ENCODE assay signal across 19 cellular contexts in genomic region chr12:15163577-15163976, GRCh38. TPM values are rescaled to one million over a fixed set of nuclear protein-coding genes. Genes with fewer than 3 reads are reported as not detected.
DNase-seq lines count a peak whose midpoint lies in the region; ATAC-seq and TF ChIP-seq lines count a peak whose summit lies in the region.
"Had no signal": no experiment of that assay in that cellular context is flagged by ENCODE, and none has a peak within 500 bp of the region (broad histone marks: within the 10 kb centered on the region; RNA-seq: fewer than 3 reads in every experiment).

No MANE protein-coding gene starts in this region.

- H3K9me3 Mint-ChIP-seq in CD14-positive monocyte = no peaks in the 10 kb centered on the region
- H3K9me3 Mint-ChIP-seq: activated T-helper 1 cell treated with anti-CD3 and anti-CD28 coated beads, Interleukin-12 subunit alpha, Interleukin-12 subunit beta, Interleukin-2, Interleukin-4 antibody, amounts not matched to agents 30 ng/mL and 10 ng/mL and 1 ng/mL, durations not matched to agents 14 hours and 24 hours and 36 hours; naive B cell; stimulated activated naive CD8-positive, alpha-beta T cell treated with anti-CD3 and anti-CD28 coated beads, Interleukin-15, Interleukin-2, amounts not matched to agents 100 ng/mL and 50 ng/mL, for 24 hours had no signal

- no peaks in the 10 kb centered on the region for H3K36me3 ChIP-seq in BLaER1
- H3K36me3 ChIP-seq in fibroblast of lung (ENCODE audit: control insufficient read depth, insufficient read depth, low read length) = no peaks in the 10 kb centered on the region
- H3K36me3 ChIP-seq in sigmoid colon = no peaks in the 10 kb centered on the region
- H3K36me3 ChIP-seq in Karpas-422 (ENCODE audit: insufficient read depth, low read length) = no peaks in the 10 kb centered on the region

- TF ChIP-seq EP300 in sigmoid colon (IDR thresholded peaks at IDR 0.05) = no peak

- H2AFZ ChIP-seq in fibroblast of lung (ENCODE audit: low read length) = no peak overlapping the region
- no peak overlapping the region for H2AFZ ChIP-seq in Karpas-422 (ENCODE audit: low read length)
- H2AFZ ChIP-seq: PC-9 had no signal

- H3K4me3 Mint-ChIP-seq in CD14-positive monocyte = no peak overlapping the region
- H3K4me3 Mint-ChIP-seq: activated CD8-positive, alpha-beta T cell treated with anti-CD3 and anti-CD28 coated beads, Interleukin-2, amount 10 ng/mL, durations not matched to agents 7 days and 5 days; activated T-helper 1 cell treated with anti-CD3 and anti-CD28 coated beads, Interleukin-12 subunit alpha, Interleukin-12 subunit beta, Interleukin-2, Interleukin-4 antibody, amounts not matched to agents 30 ng/mL and 10 ng/mL and 1 ng/mL, durations not matched to agents 14 hours and 24 hours and 36 hours; naive B cell; stimulated activated naive CD8-positive, alpha-beta T cell treated with anti-CD3 and anti-CD28 coated beads, Interleukin-15, Interleukin-2, amounts not matched to agents 100 ng/mL and 50 ng/mL, for 24 hours had no signal

- H3K4me1 Mint-ChIP-seq in CD14-positive monocyte = no peaks in the 10 kb centered on the region
- H3K4me1 Mint-ChIP-seq: naive B cell had no signal

- 80 to 83% methylated on average over 4 of the region's 4 CpGs for WGBS in sigmoid colon, 2 donors

- H3K27ac ChIP-seq in BLaER1 (no peak overlapping the region), fibroblast of lung (ENCODE audit: insufficient read depth, low read length) (no peak overlapping the region), sigmoid colon (peak overlapping the region; percentile 68 to 82 (median 77)), Karpas-422 (ENCODE audit: low read length) (no peak overlapping the region)
- H3K27ac ChIP-seq: KMS-11, PC-9 had no signal

- peaks cover 0 to 5% (median 2%) of the 10 kb centered on the region in 3 donors for H3K27me3 Mint-ChIP-seq in CD14-positive monocyte (ENCODE audit: low read depth in 3 of 3)
- H3K27me3 Mint-ChIP-seq: stimulated activated naive CD8-positive, alpha-beta T cell treated with anti-CD3 and anti-CD28 coated beads, Interleukin-15, Interleukin-2, amounts not matched to agents 100 ng/mL and 50 ng/mL, for 24 hours had no signal

- no peak for TF ChIP-seq POLR2A in sigmoid colon (IDR thresholded peaks at IDR 0.05)

- no peaks in the 10 kb centered on the region for H3K9me3 ChIP-seq in BLaER1
- no peaks in the 10 kb centered on the region for H3K9me3 ChIP-seq in fibroblast of lung (ENCODE audit: control insufficient read depth, insufficient read depth, low read depth, low read length)
- H3K9me3 ChIP-seq in sigmoid colon = no peaks in the 10 kb centered on the region
- no peaks in the 10 kb centered on the region for H3K9me3 ChIP-seq in Karpas-422 (ENCODE audit: low read length)

- H3K27me3 ChIP-seq in BLaER1 = no peaks in the 10 kb centered on the region
- no peaks in the 10 kb centered on the region for H3K27me3 ChIP-seq in fibroblast of lung (ENCODE audit: control insufficient read depth, insufficient read depth, low read length)
- H3K27me3 ChIP-seq in sigmoid colon = no peaks in the 10 kb centered on the region
- no peaks in the 10 kb centered on the region for H3K27me3 ChIP-seq in Karpas-422 (ENCODE audit: low read length)

- H3K4me3 ChIP-seq in BLaER1 (no peak overlapping the region), fibroblast of lung (replicated peaks in 1 of 4; ENCODE audit: control extremely low read depth in 1 of 4, insufficient read depth in 1 of 4, low read depth in 3 of 4, low read length in 4 of 4) (no peak overlapping the region), sigmoid colon (no peak overlapping the region), Karpas-422 (ENCODE audit: low read length) (no peak overlapping the region)
- H3K4me3 ChIP-seq: PC-9 had no signal

- no peaks in the 10 kb centered on the region for H4K20me1 ChIP-seq in BLaER1
- H4K20me1 ChIP-seq in fibroblast of lung (ENCODE audit: control insufficient read depth, extremely low read depth, insufficient read depth, low read length) = no peaks in the 10 kb centered on the region
- no peaks in the 10 kb centered on the region for H4K20me1 ChIP-seq in Karpas-422 (ENCODE audit: insufficient read depth, low read depth, low read length)

- peak overlapping the region; percentile 23; the same call in 1 of the 2 replicates for H3K4me2 ChIP-seq in BLaER1
- no peak overlapping the region for H3K4me2 ChIP-seq in fibroblast of lung (ENCODE audit: extremely low read depth, insufficient read depth, low read length)
- H3K4me2 ChIP-seq in Karpas-422 (ENCODE audit: low read depth, low read length, poor library complexity, severe bottlenecking) = no peak overlapping the region
- H3K4me2 ChIP-seq: KMS-11 had no signal

- H3K4me1 ChIP-seq in BLaER1 (peaks cover 7% of the 10 kb centered on the region; the same call in 1 of the 2 replicates), fibroblast of lung (ENCODE audit: control insufficient read depth, extremely low read depth, insufficient read depth, low read length) (no peaks in the 10 kb centered on the region), sigmoid colon (peaks cover 0 to 72% (median 58%) of the 10 kb centered on the region in 4 donors), Karpas-422 (ENCODE audit: low read length) (no peaks in the 10 kb centered on the region)

- intact Hi-C loops in sigmoid colon (cut with DNase I) (no loop called here), CD14-positive monocyte (cut with micrococcal nuclease) (no loop called here)

- H3K79me2 ChIP-seq in fibroblast of lung (ENCODE audit: control insufficient read depth, insufficient read depth, low read length) = no peaks in the 10 kb centered on the region
- no peaks in the 10 kb centered on the region for H3K79me2 ChIP-seq in Karpas-422 (ENCODE audit: low read length)

- no peak overlapping the region for H3K27ac Mint-ChIP-seq in CD14-positive monocyte
- H3K27ac Mint-ChIP-seq: activated CD8-positive, alpha-beta T cell treated with anti-CD3 and anti-CD28 coated beads, Interleukin-2, amount 10 ng/mL, durations not matched to agents 7 days and 5 days; activated T-helper 1 cell treated with anti-CD3 and anti-CD28 coated beads, Interleukin-12 subunit alpha, Interleukin-12 subunit beta, Interleukin-2, Interleukin-4 antibody, amounts not matched to agents 30 ng/mL and 10 ng/mL and 1 ng/mL, durations not matched to agents 14 hours and 24 hours and 36 hours; naive B cell; stimulated activated naive CD8-positive, alpha-beta T cell treated with anti-CD3 and anti-CD28 coated beads, Interleukin-15, Interleukin-2, amounts not matched to agents 100 ng/mL and 50 ng/mL, for 24 hours had no signal

- H3K9me2 ChIP-seq in Karpas-422 (replicated peaks; ENCODE audit: insufficient read depth, low read length) = no peaks in the 10 kb centered on the region

- ATAC-seq in GM21381 (IDR thresholded peaks at IDR 0.05; ENCODE audit: unreplicated experiment) = no peak
- ATAC-seq: activated CD8-positive, alpha-beta T cell treated with anti-CD3 and anti-CD28 coated beads, Interleukin-2, amount 10 ng/mL, durations not matched to agents 7 days and 5 days; left colon had no signal

- H3K36me3 Mint-ChIP-seq in CD14-positive monocyte = no peaks in the 10 kb centered on the region
- H3K36me3 Mint-ChIP-seq: naive B cell had no signal

- DNase-seq in LHCN-M2 (ENCODE audit: low read depth) (peak; percentile 52), fibroblast of lung (ENCODE audit: low read depth in 2 of 2) (peak; percentile 9 to 46), sigmoid colon (no peak), D341Med (ENCODE audit: low spot score) (no peak), CD14-positive monocyte (ENCODE audit: low spot score) (no peak), Karpas-422 (no peak)
- DNase-seq: activated CD8-positive, alpha-beta T cell treated with anti-CD3 and anti-CD28 coated beads, Interleukin-2, amount 10 ng/mL, durations not matched to agents 7 days and 5 days; anterior cingulate cortex; DND-41; left colon; naive B cell; NCI-H524 treated with DMSO at 0.1 percent for 48 hours; PC-9 had no signal

- TF ChIP-seq CTCF in fibroblast of lung (conservative IDR thresholded peaks at IDR 0.05 in 1 of 2, IDR thresholded peaks at IDR 0.05 in 1 of 2; ENCODE audit: low read depth in 1 of 2, low read length in 2 of 2) (no peak), sigmoid colon (IDR thresholded peaks at IDR 0.05) (no peak), CD14-positive monocyte (IDR thresholded peaks at IDR 0.05) (no peak)

- H3K9ac ChIP-seq in BLaER1 (no peak overlapping the region), fibroblast of lung (ENCODE audit: insufficient read depth, low read length) (no peak overlapping the region), Karpas-422 (ENCODE audit: low read length) (no peak overlapping the region)
- H3K9ac ChIP-seq: KMS-11 had no signal

RNA-seq across cellular contexts. Expression of gene RERG, which starts 57.6 kb away (rescaled TPM):
- 3.0 and 5.3 TPM in 2 replicates for total RNA-seq in LHCN-M2 (2014; rRNA removed)
- polyA plus RNA-seq in LHCN-M2 (2012) = 0.84 TPM
- 0.26 and 0.33 TPM in 2 replicates for total RNA-seq in fibroblast of lung
- 0.26 and 0.57 TPM in 2 replicates for polyA plus RNA-seq in fibroblast of lung
- 0.13 and 0.38 TPM in 2 replicates for polyA plus RNA-seq in fibroblast of lung (2012)
- polyA minus RNA-seq in fibroblast of lung (ENCODE audit: low replicate concordance) = 1.3 TPM in 1 of 2 replicates, not detected in the other
- total RNA-seq in sigmoid colon = 100 to 1,000 TPM in 1 of 4 donors, 10 to 100 TPM in 3; 69.9 to 104 (median 78.3) TPM
- 1 to 10 TPM; 1.4 to 9.6 (median 4.8) TPM for polyA plus RNA-seq in sigmoid colon
- polyA plus RNA-seq in CD14-positive monocyte = not detected
- not detected in 2 replicates for total RNA-seq in Karpas-422 (2014; rRNA removed; shearing (Covaris generic); ENCODE audit: low replicate concordance)
- total RNA-seq: activated CD8-positive, alpha-beta T cell treated with anti-CD3 and anti-CD28 coated beads, Interleukin-2, amount 10 ng/mL, durations not matched to agents 7 days and 5 days; activated T-helper 1 cell treated with anti-CD3 and anti-CD28 coated beads, Interleukin-12 subunit alpha, Interleukin-12 subunit beta, Interleukin-2, Interleukin-4 antibody, amounts not matched to agents 30 ng/mL and 10 ng/mL and 1 ng/mL, durations not matched to agents 14 hours and 24 hours and 36 hours had no signal
- polyA plus RNA-seq: BJ had no signal

Comparison
In these comparisons a context has a peak if more than half of its experiments do, and no peak if none do; other contexts are left out.
1. H3K27ac ChIP-seq: peak in sigmoid colon (4 of 4); none in BLaER1 (single experiment), fibroblast of lung (single experiment) and Karpas-422 (single experiment).
2. DNase-seq: peak in LHCN-M2 (single experiment) and fibroblast of lung (2 of 2); none in sigmoid colon (single experiment), D341Med (single experiment), CD14-positive monocyte (single experiment) and Karpas-422 (single experiment).
3. RNA of gene RERG, which starts 57.6 kb away (total RNA-seq): 69.9 to 104 TPM in sigmoid colon; 3.0 to 5.3 TPM in LHCN-M2, 0.26 to 0.33 TPM in fibroblast of lung and not detected in Karpas-422; every median in the first group is over 10 times any median in the second.